In the genomic region with DNA sequence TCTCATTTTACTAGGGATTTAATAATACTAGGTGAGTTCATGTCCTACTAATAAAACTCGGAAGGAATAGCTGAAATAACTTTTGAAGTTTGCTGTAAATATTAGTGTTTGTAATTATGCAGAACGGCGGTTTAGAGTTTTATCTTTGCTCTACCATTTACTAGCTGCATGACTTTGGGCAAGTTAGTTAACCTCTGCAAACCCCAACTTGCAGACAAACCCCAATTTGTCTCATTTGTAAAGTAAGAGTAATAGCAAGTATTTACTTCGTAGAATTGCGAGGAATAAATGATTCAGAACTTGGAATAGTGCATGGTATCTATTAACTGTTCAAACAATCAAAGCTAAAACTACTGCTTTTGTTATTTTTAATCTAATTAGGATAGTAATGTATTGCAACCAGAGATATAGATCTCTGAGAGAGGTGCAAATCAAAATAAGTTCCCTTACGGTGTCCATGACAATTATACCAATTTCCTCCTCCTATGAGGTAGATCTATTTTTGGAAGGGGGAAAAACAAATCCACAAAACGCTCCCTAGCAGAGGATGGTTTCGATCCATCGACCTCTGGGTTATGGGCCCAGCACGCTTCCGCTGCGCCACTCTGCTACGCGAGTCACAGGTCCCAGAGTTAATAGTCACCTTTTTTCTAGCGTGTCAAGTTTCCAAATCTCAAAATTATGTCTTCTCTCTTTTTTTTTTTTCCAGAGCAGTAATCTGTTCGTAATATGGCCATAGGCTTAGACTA, we compare ENCODE assay signal across 1 cellular context.
TF ChIP-seq lines count a peak whose summit lies in the region.

No MANE protein-coding gene starts in this region.

TF ChIP-seq in K562, 482 proteins besides CTCF, POLR2A, EP300 and RAD21 (continued from another document and continues in another):
- TF ChIP-seq, protein P1, sequence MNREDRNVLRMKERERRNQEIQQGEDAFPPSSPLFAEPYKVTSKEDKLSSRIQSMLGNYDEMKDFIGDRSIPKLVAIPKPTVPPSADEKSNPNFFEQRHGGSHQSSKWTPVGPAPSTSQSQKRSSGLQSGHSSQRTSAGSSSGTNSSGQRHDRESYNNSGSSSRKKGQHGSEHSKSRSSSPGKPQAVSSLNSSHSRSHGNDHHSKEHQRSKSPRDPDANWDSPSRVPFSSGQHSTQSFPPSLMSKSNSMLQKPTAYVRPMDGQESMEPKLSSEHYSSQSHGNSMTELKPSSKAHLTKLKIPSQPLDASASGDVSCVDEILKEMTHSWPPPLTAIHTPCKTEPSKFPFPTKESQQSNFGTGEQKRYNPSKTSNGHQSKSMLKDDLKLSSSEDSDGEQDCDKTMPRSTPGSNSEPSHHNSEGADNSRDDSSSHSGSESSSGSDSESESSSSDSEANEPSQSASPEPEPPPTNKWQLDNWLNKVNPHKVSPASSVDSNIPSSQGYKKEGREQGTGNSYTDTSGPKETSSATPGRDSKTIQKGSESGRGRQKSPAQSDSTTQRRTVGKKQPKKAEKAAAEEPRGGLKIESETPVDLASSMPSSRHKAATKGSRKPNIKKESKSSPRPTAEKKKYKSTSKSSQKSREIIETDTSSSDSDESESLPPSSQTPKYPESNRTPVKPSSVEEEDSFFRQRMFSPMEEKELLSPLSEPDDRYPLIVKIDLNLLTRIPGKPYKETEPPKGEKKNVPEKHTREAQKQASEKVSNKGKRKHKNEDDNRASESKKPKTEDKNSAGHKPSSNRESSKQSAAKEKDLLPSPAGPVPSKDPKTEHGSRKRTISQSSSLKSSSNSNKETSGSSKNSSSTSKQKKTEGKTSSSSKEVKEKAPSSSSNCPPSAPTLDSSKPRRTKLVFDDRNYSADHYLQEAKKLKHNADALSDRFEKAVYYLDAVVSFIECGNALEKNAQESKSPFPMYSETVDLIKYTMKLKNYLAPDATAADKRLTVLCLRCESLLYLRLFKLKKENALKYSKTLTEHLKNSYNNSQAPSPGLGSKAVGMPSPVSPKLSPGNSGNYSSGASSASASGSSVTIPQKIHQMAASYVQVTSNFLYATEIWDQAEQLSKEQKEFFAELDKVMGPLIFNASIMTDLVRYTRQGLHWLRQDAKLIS (CRISPR knock-in tag; IDR thresholded peaks at IDR 0.05): no peak
- TF ChIP-seq, protein P2, sequence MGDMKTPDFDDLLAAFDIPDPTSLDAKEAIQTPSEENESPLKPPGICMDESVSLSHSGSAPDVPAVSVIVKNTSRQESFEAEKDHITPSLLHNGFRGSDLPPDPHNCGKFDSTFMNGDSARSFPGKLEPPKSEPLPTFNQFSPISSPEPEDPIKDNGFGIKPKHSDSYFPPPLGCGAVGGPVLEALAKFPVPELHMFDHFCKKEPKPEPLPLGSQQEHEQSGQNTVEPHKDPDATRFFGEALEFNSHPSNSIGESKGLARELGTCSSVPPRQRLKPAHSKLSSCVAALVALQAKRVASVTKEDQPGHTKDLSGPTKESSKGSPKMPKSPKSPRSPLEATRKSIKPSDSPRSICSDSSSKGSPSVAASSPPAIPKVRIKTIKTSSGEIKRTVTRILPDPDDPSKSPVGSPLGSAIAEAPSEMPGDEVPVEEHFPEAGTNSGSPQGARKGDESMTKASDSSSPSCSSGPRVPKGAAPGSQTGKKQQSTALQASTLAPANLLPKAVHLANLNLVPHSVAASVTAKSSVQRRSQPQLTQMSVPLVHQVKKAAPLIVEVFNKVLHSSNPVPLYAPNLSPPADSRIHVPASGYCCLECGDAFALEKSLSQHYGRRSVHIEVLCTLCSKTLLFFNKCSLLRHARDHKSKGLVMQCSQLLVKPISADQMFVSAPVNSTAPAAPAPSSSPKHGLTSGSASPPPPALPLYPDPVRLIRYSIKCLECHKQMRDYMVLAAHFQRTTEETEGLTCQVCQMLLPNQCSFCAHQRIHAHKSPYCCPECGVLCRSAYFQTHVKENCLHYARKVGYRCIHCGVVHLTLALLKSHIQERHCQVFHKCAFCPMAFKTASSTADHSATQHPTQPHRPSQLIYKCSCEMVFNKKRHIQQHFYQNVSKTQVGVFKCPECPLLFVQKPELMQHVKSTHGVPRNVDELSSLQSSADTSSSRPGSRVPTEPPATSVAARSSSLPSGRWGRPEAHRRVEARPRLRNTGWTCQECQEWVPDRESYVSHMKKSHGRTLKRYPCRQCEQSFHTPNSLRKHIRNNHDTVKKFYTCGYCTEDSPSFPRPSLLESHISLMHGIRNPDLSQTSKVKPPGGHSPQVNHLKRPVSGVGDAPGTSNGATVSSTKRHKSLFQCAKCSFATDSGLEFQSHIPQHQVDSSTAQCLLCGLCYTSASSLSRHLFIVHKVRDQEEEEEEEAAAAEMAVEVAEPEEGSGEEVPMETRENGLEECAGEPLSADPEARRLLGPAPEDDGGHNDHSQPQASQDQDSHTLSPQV (IDR thresholded peaks at IDR 0.05): peak; percentile 84
- TF ChIP-seq XRCC4 (IDR thresholded peaks at IDR 0.05; ENCODE audit: extremely low read depth, insufficient read depth, insufficient read length) (no peak), ATF1 (CRISPR knock-in tag; IDR thresholded peaks at IDR 0.05) (no peak), ATF1 (tag; IDR thresholded peaks at IDR 0.05) (peak; percentile 75), CBX8 (IDR thresholded peaks at IDR 0.05; ENCODE audit: borderline replicate concordance, extremely low read depth, low read depth, low read length, poor library complexity, severe bottlenecking) (no peak), BDP1 (IDR thresholded peaks at IDR 0.05; ENCODE audit: insufficient read depth, insufficient read length) (peak; percentile 89), SLC30A9 (CRISPR knock-in tag; IDR thresholded peaks at IDR 0.05) (no peak), ELF1 (tag; IDR thresholded peaks at IDR 0.05) (peak; percentile 72), SNIP1 (IDR thresholded peaks at IDR 0.05; ENCODE audit: low read depth) (0 out of 2 replicates have a peak, but pooled peaks have one; percentile 3), ZBTB1 (CRISPR knock-in tag; IDR thresholded peaks at IDR 0.05; ENCODE audit: borderline replicate concordance, low read depth) (no peak), HMGN3 (IDR thresholded peaks at IDR 0.05; ENCODE audit: borderline replicate concordance, extremely low read depth, insufficient read length, low read depth, low read length) (no peak), TEAD4 (IDR thresholded peaks at IDR 0.05; ENCODE audit: low read length) (peak; percentile 87), TEAD4 (CRISPR knock-in tag; IDR thresholded peaks at IDR 0.05; ENCODE audit: borderline replicate concordance) (no peak), STAT5A (IDR thresholded peaks at IDR 0.05; ENCODE audit: borderline replicate concordance, low read length) (peak; percentile 37; the same call in 1 of the 2 replicates), SRF (CRISPR knock-in tag; IDR thresholded peaks at IDR 0.05) (no peak; a peak in 1 of 4 replicates), PTBP1 (IDR thresholded peaks at IDR 0.05; ENCODE audit: low read depth, low read length) (no peak), CCAR2 (IDR thresholded peaks at IDR 0.05; ENCODE audit: low read depth, low read length) (no peak), NFYB (IDR thresholded peaks at IDR 0.05; ENCODE audit: extremely low read depth, insufficient read length) (no peak), ZNF134 (CRISPR knock-in tag; conservative IDR thresholded peaks at IDR 0.05) (no peak), CBX3 (IDR thresholded peaks at IDR 0.05; ENCODE audit: borderline replicate concordance in 1 of 2, low read length in 2 of 2) (peak in 1 of 2 experiments; percentile 72; a peak in 1 of 3 replicates), RBM25 (IDR thresholded peaks at IDR 0.05; ENCODE audit: low read depth, low read length, severe bottlenecking) (no peak), ZNF764 (CRISPR knock-in tag; IDR thresholded peaks at IDR 0.05; ENCODE audit: low read depth) (peak; percentile 82; the same call in 1 of the 2 replicates), PHF20 (IDR thresholded peaks at IDR 0.05; ENCODE audit: partially characterized antibody) (no peak), GTF2E2 (tag; IDR thresholded peaks at IDR 0.05) (no peak), FOXK2 (conservative IDR thresholded peaks at IDR 0.05 in 1 of 2, IDR thresholded peaks at IDR 0.05 in 1 of 2; ENCODE audit: low read depth in 2 of 2) (peak; percentile 48 to 81; a peak in 3 of 4 replicates), CHD2 (IDR thresholded peaks at IDR 0.05; ENCODE audit: low read depth, low read length) (peak; percentile 43; the same call in 1 of the 2 replicates), ZNF696 (CRISPR knock-in tag; conservative IDR thresholded peaks at IDR 0.05) (no peak), TAF7 (tag; IDR thresholded peaks at IDR 0.05) (no peak), TCFL5 (CRISPR knock-in tag; conservative IDR thresholded peaks at IDR 0.05) (no peak), RAD51 (IDR thresholded peaks at IDR 0.05; ENCODE audit: borderline replicate concordance, low read depth) (no peak), STAT5B (CRISPR knock-in tag; IDR thresholded peaks at IDR 0.05) (no peak), RBFOX2 (IDR thresholded peaks at IDR 0.05; ENCODE audit: low read depth, low read length) (no peak), EP400 (IDR thresholded peaks at IDR 0.05) (peak; percentile 41), SNRNP70 (optimal IDR thresholded peaks at IDR 0.05; ENCODE audit: low read depth, low read length) (no peak), HNRNPUL1 (IDR thresholded peaks at IDR 0.05; ENCODE audit: low read length) (no peak), NFRKB (IDR thresholded peaks at IDR 0.05; ENCODE audit: low read depth) (no peak; the same call in 1 of the 2 replicates), HCFC1 (IDR thresholded peaks at IDR 0.05; ENCODE audit: low read depth, low read length) (no peak)
- TF ChIP-seq, protein P3, sequence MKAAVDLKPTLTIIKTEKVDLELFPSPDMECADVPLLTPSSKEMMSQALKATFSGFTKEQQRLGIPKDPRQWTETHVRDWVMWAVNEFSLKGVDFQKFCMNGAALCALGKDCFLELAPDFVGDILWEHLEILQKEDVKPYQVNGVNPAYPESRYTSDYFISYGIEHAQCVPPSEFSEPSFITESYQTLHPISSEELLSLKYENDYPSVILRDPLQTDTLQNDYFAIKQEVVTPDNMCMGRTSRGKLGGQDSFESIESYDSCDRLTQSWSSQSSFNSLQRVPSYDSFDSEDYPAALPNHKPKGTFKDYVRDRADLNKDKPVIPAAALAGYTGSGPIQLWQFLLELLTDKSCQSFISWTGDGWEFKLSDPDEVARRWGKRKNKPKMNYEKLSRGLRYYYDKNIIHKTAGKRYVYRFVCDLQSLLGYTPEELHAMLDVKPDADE (conservative IDR thresholded peaks at IDR 0.05; ENCODE audit: control insufficient read depth, low read depth, low read length): peak; percentile 93
- TF ChIP-seq, protein P4, sequence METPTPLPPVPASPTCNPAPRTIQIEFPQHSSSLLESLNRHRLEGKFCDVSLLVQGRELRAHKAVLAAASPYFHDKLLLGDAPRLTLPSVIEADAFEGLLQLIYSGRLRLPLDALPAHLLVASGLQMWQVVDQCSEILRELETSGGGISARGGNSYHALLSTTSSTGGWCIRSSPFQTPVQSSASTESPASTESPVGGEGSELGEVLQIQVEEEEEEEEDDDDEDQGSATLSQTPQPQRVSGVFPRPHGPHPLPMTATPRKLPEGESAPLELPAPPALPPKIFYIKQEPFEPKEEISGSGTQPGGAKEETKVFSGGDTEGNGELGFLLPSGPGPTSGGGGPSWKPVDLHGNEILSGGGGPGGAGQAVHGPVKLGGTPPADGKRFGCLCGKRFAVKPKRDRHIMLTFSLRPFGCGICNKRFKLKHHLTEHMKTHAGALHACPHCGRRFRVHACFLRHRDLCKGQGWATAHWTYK (CRISPR knock-in tag; IDR thresholded peaks at IDR 0.05): no peak
- TF ChIP-seq, protein P5, sequence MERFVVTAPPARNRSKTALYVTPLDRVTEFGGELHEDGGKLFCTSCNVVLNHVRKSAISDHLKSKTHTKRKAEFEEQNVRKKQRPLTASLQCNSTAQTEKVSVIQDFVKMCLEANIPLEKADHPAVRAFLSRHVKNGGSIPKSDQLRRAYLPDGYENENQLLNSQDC (CRISPR knock-in tag; IDR thresholded peaks at IDR 0.05): no peak
- TF ChIP-seq, protein P6, sequence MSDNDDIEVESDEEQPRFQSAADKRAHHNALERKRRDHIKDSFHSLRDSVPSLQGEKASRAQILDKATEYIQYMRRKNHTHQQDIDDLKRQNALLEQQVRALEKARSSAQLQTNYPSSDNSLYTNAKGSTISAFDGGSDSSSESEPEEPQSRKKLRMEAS (CRISPR knock-in tag; IDR thresholded peaks at IDR 0.05): no peak
- TF ChIP-seq, protein P7, sequence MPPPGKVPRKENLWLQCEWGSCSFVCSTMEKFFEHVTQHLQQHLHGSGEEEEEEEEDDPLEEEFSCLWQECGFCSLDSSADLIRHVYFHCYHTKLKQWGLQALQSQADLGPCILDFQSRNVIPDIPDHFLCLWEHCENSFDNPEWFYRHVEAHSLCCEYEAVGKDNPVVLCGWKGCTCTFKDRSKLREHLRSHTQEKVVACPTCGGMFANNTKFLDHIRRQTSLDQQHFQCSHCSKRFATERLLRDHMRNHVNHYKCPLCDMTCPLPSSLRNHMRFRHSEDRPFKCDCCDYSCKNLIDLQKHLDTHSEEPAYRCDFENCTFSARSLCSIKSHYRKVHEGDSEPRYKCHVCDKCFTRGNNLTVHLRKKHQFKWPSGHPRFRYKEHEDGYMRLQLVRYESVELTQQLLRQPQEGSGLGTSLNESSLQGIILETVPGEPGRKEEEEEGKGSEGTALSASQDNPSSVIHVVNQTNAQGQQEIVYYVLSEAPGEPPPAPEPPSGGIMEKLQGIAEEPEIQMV (tag; conservative IDR thresholded peaks at IDR 0.05; ENCODE audit: low read depth): no peak
- TF ChIP-seq, protein P8, sequence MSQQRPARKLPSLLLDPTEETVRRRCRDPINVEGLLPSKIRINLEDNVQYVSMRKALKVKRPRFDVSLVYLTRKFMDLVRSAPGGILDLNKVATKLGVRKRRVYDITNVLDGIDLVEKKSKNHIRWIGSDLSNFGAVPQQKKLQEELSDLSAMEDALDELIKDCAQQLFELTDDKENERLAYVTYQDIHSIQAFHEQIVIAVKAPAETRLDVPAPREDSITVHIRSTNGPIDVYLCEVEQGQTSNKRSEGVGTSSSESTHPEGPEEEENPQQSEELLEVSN (IDR thresholded peaks at IDR 0.05; ENCODE audit: borderline replicate concordance in 1 of 2, extremely low read depth in 1 of 2, insufficient read depth in 1 of 2, insufficient read length in 1 of 2, low read depth in 1 of 2, low read length in 1 of 2, poor library complexity in 1 of 2, severe bottlenecking in 1 of 2): no peak
- TF ChIP-seq, protein P9, sequence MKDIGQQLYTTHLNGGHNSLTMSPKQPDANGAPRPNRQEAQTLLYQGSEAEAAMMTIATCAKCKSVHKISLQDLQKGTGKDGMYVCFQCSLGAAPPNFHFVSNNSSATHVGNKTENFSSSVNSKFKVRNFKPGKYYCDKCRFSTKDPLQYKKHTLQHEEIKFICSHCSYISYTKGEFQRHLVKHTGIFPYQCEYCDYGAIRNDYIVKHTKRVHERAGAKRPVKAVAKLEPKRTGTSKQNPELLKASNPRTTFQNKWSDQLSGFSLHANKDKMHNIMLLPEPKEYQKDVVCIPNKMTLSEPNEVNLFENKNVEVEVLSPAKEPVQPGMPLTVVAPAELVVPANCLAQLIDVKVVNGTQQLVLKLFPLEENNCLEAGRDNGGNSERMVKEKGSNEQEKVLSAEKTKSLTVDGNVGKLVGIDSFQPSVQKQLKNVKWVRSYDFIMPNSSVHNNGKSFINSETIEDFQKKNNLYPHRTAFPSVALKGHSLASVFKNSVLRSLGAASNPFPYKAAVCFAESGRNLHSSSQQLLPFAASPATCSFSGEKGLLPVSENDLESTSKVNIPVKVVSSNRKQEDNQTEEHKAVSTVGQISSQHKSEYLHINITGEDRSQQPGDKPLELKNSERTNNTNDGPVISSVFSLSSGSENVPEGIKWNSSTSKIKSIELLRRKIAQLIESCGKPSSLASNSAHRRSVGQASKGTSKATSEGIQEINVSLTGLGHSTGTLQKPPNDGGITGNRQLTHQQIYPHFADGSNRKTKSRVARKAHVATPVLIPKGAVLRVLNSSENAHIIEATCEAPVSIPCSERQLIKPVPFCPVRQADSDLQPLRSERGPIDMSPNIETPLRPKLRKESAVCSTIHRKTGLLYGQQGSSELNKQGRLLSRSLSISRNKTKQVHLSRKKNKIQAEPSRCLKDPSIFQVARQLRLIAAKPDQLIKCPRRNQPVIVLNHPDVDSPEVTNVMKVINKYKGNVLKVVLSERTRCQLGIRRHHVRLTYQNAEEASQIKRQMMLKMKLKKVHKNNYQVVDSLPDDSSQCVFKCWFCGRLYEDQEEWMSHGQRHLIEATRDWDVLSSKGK (CRISPR knock-in tag; IDR thresholded peaks at IDR 0.05): no peak
